ENCODE assay signal across 21 cellular contexts in the genomic region with DNA sequence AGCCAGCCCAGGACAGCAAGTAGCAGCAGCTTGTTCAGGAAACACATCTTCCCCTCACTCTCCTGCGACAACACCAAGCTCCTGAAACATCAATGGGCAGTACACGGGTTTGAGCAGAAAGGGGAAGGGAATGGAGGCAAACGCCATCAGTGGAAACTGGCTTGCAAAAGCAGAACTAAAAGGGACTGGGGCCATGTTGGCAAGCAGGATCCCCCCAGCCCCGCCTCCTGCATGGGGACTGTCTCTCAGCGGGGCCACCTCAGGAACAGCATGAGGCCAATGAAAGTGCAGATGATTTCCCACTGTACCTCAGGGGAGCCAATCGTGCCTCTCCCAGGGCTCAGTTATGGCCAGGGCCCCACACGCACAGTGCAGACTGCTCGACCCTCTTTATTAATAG.
"Had no signal": no experiment of that assay in that cellular context is flagged by ENCODE, and none has a peak within 500 bp of the region (broad histone marks: within the 10 kb centered on the region; RNA-seq: fewer than 3 reads in every experiment).

No MANE protein-coding gene starts in this region.

- H3K4me3 Mint-ChIP-seq: activated CD4-positive, alpha-beta T cell treated with anti-CD3 and anti-CD28 coated beads for 36 hours; activated CD8-positive, alpha-beta T cell treated with anti-CD3 and anti-CD28 coated beads for 36 hours; activated naive CD8-positive, alpha-beta T cell treated with anti-CD3 and anti-CD28 coated beads, Interleukin-2, amount 10 ng/mL, durations not matched to agents 7 days and 5 days; activated T-cell treated with anti-CD3 and anti-CD28 coated beads, Interleukin-2, amount 50 U/mL, for 72 hours; dendritic cell treated with granulocyte-macrophage colony-stimulating factor and Interleukin-4, amounts not matched to agents 40 ng/mL and 50 ng/mL, for 4 days; natural killer cell had no signal

- H3K4me1 ChIP-seq: foreskin keratinocyte, prostate gland had no signal

- H3K9me3 ChIP-seq: prostate gland, stomach, testis, upper lobe of right lung had no signal

- H3K27ac Mint-ChIP-seq: activated CD4-positive, alpha-beta T cell treated with anti-CD3 and anti-CD28 coated beads for 36 hours; activated CD8-positive, alpha-beta T cell treated with anti-CD3 and anti-CD28 coated beads for 36 hours; activated naive CD8-positive, alpha-beta T cell treated with anti-CD3 and anti-CD28 coated beads, Interleukin-2, amount 10 ng/mL, durations not matched to agents 7 days and 5 days; activated T-cell treated with anti-CD3 and anti-CD28 coated beads, Interleukin-2, amount 50 U/mL, for 72 hours; dendritic cell treated with granulocyte-macrophage colony-stimulating factor and Interleukin-4, amounts not matched to agents 40 ng/mL and 50 ng/mL, for 4 days; natural killer cell had no signal

- ATAC-seq: activated CD4-positive, alpha-beta T cell treated with anti-CD3 and anti-CD28 coated beads for 36 hours; activated CD8-positive, alpha-beta T cell treated with anti-CD3 and anti-CD28 coated beads for 36 hours; activated T-cell treated with anti-CD3 and anti-CD28 coated beads, Interleukin-2, amount 50 U/mL, for 72 hours; foreskin keratinocyte; natural killer cell; right cardiac atrium; upper lobe of right lung had no signal

- H3K4me3 ChIP-seq: prostate gland, skin epidermis, stomach, testis, upper lobe of right lung had no signal

- H3K27me3 ChIP-seq: foreskin keratinocyte, stomach, testis, upper lobe of right lung had no signal

- H3K9me3 Mint-ChIP-seq: activated CD8-positive, alpha-beta T cell treated with anti-CD3 and anti-CD28 coated beads for 36 hours; activated naive CD8-positive, alpha-beta T cell treated with anti-CD3 and anti-CD28 coated beads, Interleukin-2, amount 10 ng/mL, durations not matched to agents 7 days and 5 days; activated T-cell treated with anti-CD3 and anti-CD28 coated beads, Interleukin-2, amount 50 U/mL, for 72 hours; dendritic cell treated with granulocyte-macrophage colony-stimulating factor and Interleukin-4, amounts not matched to agents 40 ng/mL and 50 ng/mL, for 4 days; natural killer cell had no signal

- DNase-seq: activated CD4-positive, alpha-beta T cell treated with anti-CD3 and anti-CD28 coated beads for 36 hours; activated CD8-positive, alpha-beta T cell treated with anti-CD3 and anti-CD28 coated beads for 36 hours; activated naive CD8-positive, alpha-beta T cell treated with anti-CD3 and anti-CD28 coated beads, Interleukin-2, amount 10 ng/mL, durations not matched to agents 7 days and 5 days; activated T-cell treated with anti-CD3 and anti-CD28 coated beads, Interleukin-2, amount 50 U/mL, for 72 hours; anterior cingulate cortex; cerebellar nuclear complex; effector memory CD4-positive, alpha-beta T cell; foreskin keratinocyte; head of caudate nucleus; mesendoderm; natural killer cell; occipital lobe; right cardiac atrium; stimulated activated CD4-positive, alpha-beta T cell treated with anti-CD3 and anti-CD28 coated beads, Interleukin-4, amount 100 ng/mL, for 24 hours; stomach; testis; upper lobe of right lung had no signal

- H3K27me3 Mint-ChIP-seq: activated CD4-positive, alpha-beta T cell treated with anti-CD3 and anti-CD28 coated beads for 36 hours; activated CD8-positive, alpha-beta T cell treated with anti-CD3 and anti-CD28 coated beads for 36 hours; activated naive CD8-positive, alpha-beta T cell treated with anti-CD3 and anti-CD28 coated beads, Interleukin-2, amount 10 ng/mL, durations not matched to agents 7 days and 5 days; dendritic cell treated with granulocyte-macrophage colony-stimulating factor and Interleukin-4, amounts not matched to agents 40 ng/mL and 50 ng/mL, for 4 days had no signal

- H3K27ac ChIP-seq: foreskin keratinocyte, prostate gland, skin epidermis, stomach, testis, upper lobe of right lung, VCaP had no signal
